11 cellular contexts compared by ENCODE assay signal in the genomic region with DNA sequence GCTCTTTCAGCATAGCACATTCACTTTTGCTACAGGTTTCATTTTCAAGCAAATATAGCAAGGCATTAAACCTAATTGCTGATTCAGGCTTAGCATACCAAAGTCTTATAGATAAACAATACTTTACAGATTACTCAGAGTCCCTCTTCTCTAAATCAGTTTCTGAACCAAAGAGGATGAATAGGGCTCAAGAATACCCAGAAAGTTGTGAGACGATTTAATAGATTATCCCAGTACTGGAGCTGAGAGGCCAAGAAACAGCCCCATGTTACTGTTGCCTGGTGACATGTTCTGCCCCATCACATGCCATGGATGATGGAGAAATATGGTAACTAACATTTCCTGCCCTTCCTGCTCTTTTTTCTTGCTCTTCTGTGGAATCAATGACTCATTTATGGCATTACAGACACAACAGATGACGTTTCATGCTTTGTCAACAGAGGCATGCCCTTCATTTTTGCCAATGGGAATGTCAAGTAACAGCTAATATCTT.
DNase-seq lines count a peak whose midpoint lies in the region; ATAC-seq and TF ChIP-seq lines count a peak whose summit lies in the region.
"Had no signal": no experiment of that assay in that cellular context is flagged by ENCODE, and none has a peak within 500 bp of the region (broad histone marks: within the 10 kb centered on the region; RNA-seq: fewer than 3 reads in every experiment).

No MANE protein-coding gene starts in this region.

- H3K4me3 ChIP-seq in AG10803 (ENCODE audit: low read length): no peak overlapping the region
- H3K4me3 ChIP-seq in astrocyte of the cerebellum (ENCODE audit: low read depth, low read length): no peak overlapping the region

- no peak for ATAC-seq in GM19395 (IDR thresholded peaks at IDR 0.05; ENCODE audit: unreplicated experiment)
- ATAC-seq in GM21576 (IDR thresholded peaks at IDR 0.05; ENCODE audit: unreplicated experiment): no peak
- no peak for ATAC-seq in HG03457 (IDR thresholded peaks at IDR 0.05; ENCODE audit: unreplicated experiment)
- no peak for ATAC-seq in GM21390 (IDR thresholded peaks at IDR 0.05; ENCODE audit: unreplicated experiment)
- ATAC-seq: T-helper 17 cell had no signal

- in situ Hi-C loops in astrocyte of the cerebellum (cut with HindIII; ENCODE audit: low sequenced_read_pairs): no loop called here

- peak; percentile 89 for DNase-seq in AG10803 (ENCODE audit: low read depth)
- peak; percentile 54 for DNase-seq in HS-27A (ENCODE audit: low read depth)
- peak; percentile 31 for DNase-seq in astrocyte of the cerebellum (ENCODE audit: low read depth)
- peak; percentile 78 for DNase-seq in kidney glomerular epithelial cell (lab: John Stamatoyannopoulos, UW)
- DNase-seq: cortex of kidney, NCI-H526, T-helper 17 cell had no signal

- TF ChIP-seq CTCF in AG10803 (conservative IDR thresholded peaks at IDR 0.05; ENCODE audit: low read length) (no peak), astrocyte of the cerebellum (IDR thresholded peaks at IDR 0.05; ENCODE audit: low read depth, low read length, missing control alignments) (no peak)

Comparison
In these comparisons a context has a peak if more than half of its experiments do, and no peak if none do; other contexts are left out.
1. DNase-seq: peak in every context shown above with its lines; median percentile 89 in AG10803; 78 in kidney glomerular epithelial cell; 54 in HS-27A; 31 in astrocyte of the cerebellum.